17 cellular contexts compared by ENCODE assay signal in genomic region chr18:47881752-47882455, GRCh38. TPM values are rescaled to one million over a fixed set of nuclear protein-coding genes. Genes with fewer than 3 reads are reported as not detected.
DNase-seq lines count a peak whose midpoint lies in the region; ATAC-seq, FAIRE-seq and TF ChIP-seq lines count a peak whose summit lies in the region.
"Had no signal": no experiment of that assay in that cellular context is flagged by ENCODE, and none has a peak within 500 bp of the region (broad histone marks: within the 10 kb centered on the region; RNA-seq: fewer than 3 reads in every experiment).

No MANE protein-coding gene starts in this region.

- H3K9me3 ChIP-seq in astrocyte (ENCODE audit: insufficient read depth, low read depth, low read length): no peaks in the 10 kb centered on the region
- H3K9me3 ChIP-seq: Caco-2, testis had no signal

- H3K27ac ChIP-seq in astrocyte (ENCODE audit: low read depth, low read length): peak overlapping the region; percentile 62
- H3K27ac ChIP-seq: testis had no signal

- no peak for ATAC-seq in HG02970 (IDR thresholded peaks at IDR 0.05; ENCODE audit: low FRiP score, unreplicated experiment)
- ATAC-seq: natural killer cell had no signal

- no peaks in the 10 kb centered on the region for H3K27me3 Mint-ChIP-seq in astrocyte (ENCODE audit: low read depth, unreplicated experiment)
- H3K27me3 Mint-ChIP-seq: brain had no signal

- FAIRE-seq in astrocyte (lab: Jason Lieb, UNC) (peak; percentile 9), urothelium cell line (lab: Jason Lieb, UNC) (no peak)
- FAIRE-seq: endothelial cell of umbilical vein, small intestine had no signal

- H3K4me1 ChIP-seq in astrocyte (ENCODE audit: insufficient read depth, low read length): peaks cover 21% of the 10 kb centered on the region
- H3K4me1 ChIP-seq: Caco-2, testis had no signal

- H3K4me1 Mint-ChIP-seq in astrocyte (ENCODE audit: low read depth, unreplicated experiment): peaks cover 25% of the 10 kb centered on the region

- no peaks in the 10 kb centered on the region for H3K36me3 ChIP-seq in astrocyte (ENCODE audit: insufficient read depth, low read length)

- peak overlapping the region; percentile 51 for H3K9ac ChIP-seq in astrocyte (ENCODE audit: low read length)

- CTCF ChIA-PET in HEK293T (lab: Yijun Ruan, JAX): no interaction called here

- no peaks in the 10 kb centered on the region for H3K27me3 ChIP-seq in astrocyte (ENCODE audit: insufficient read depth, low read length)
- H3K27me3 ChIP-seq: testis had no signal

- no peak overlapping the region for H3K4me3 ChIP-seq in astrocyte (ENCODE audit: insufficient read depth, low read depth, low read length)
- H3K4me3 ChIP-seq: testis had no signal

- TF ChIP-seq CTCF in astrocyte (IDR thresholded peaks at IDR 0.05; ENCODE audit: insufficient read depth, low read depth, low read length): no peak

- H3K4me2 ChIP-seq in astrocyte (ENCODE audit: low read length): peak overlapping the region; percentile 67

- H3K9me3 Mint-ChIP-seq in astrocyte (ENCODE audit: unreplicated experiment): no peaks in the 10 kb centered on the region
- H3K9me3 Mint-ChIP-seq: brain, immature natural killer cell, natural killer cell had no signal

- POLR2A ChIA-PET in HEK293T (lab: Yijun Ruan, JAX): no interaction called here

- DNase-seq in HEK293T (ENCODE audit: extremely low spot score) (no peak), astrocyte (ENCODE audit: low read depth) (peak; percentile 68), glomerular visceral epithelial cell (ENCODE audit: extremely low spot score) (peak; percentile 75), urothelium cell line (ENCODE audit: low spot score) (peak; percentile 40), NCI-H146 treated with DMSO at 0.1 percent for 48 hours (lab: John Stamatoyannopoulos, UW; ENCODE audit: unreplicated experiment) (no peak), NCI-H1436 (lab: John Stamatoyannopoulos, UW) (no peak)
- DNase-seq: activated T-cell treated with anti-CD3 and anti-CD28 coated beads, Interleukin-2, amount 50 U/mL, for 48 hours; immature natural killer cell; Karpas-422; natural killer cell; NCI-H2107; small intestine; testis had no signal

- peaks cover 3% of the 10 kb centered on the region for H3K36me3 Mint-ChIP-seq in astrocyte (ENCODE audit: low read depth, unreplicated experiment)

- peaks cover 38% of the 10 kb centered on the region for H3K79me2 ChIP-seq in astrocyte (ENCODE audit: insufficient read depth, low read length)

- peak overlapping the region; percentile 47 for H3K27ac Mint-ChIP-seq in astrocyte (ENCODE audit: unreplicated experiment)
- H3K27ac Mint-ChIP-seq: brain had no signal

- H4K20me1 ChIP-seq in astrocyte (ENCODE audit: insufficient read depth, low read length): peaks cover 35% of the 10 kb centered on the region

- H3K4me3 Mint-ChIP-seq in astrocyte (ENCODE audit: unreplicated experiment): no peak overlapping the region
- H3K4me3 Mint-ChIP-seq: brain, immature natural killer cell, natural killer cell had no signal

- no peak overlapping the region for H2AFZ ChIP-seq in astrocyte (ENCODE audit: low read depth, low read length)

TF ChIP-seq in HEK293T, 16 proteins besides CTCF, POLR2A, EP300 and RAD21:
- TF ChIP-seq TARDBP (IDR thresholded peaks at IDR 0.05) (no peak), FOXA1 (IDR thresholded peaks at IDR 0.05) (no peak), SP1 (IDR thresholded peaks at IDR 0.05) (no peak), ZNF384 (IDR thresholded peaks at IDR 0.05) (0 out of 2 replicates have a peak, but pooled peaks have one; percentile 25), HDGF (IDR thresholded peaks at IDR 0.05; ENCODE audit: borderline replicate concordance) (no peak)
- TF ChIP-seq, protein P1, sequence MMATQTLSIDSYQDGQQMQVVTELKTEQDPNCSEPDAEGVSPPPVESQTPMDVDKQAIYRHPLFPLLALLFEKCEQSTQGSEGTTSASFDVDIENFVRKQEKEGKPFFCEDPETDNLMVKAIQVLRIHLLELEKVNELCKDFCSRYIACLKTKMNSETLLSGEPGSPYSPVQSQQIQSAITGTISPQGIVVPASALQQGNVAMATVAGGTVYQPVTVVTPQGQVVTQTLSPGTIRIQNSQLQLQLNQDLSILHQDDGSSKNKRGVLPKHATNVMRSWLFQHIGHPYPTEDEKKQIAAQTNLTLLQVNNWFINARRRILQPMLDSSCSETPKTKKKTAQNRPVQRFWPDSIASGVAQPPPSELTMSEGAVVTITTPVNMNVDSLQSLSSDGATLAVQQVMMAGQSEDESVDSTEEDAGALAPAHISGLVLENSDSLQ (IDR thresholded peaks at IDR 0.05): no peak

RNA-seq across cellular contexts. Expression of gene SMAD2, which starts 48.6 kb away (rescaled TPM):
- total RNA-seq in astrocyte: 120 and 144 TPM in 2 replicates

Comparison
In these comparisons a context has a peak if more than half of its experiments do, and no peak if none do; other contexts are left out.
1. DNase-seq: peak in astrocyte (single experiment), glomerular visceral epithelial cell (single experiment) and urothelium cell line (single experiment); none in HEK293T (single experiment), NCI-H146 treated with DMSO at 0.1 percent for 48 hours (single experiment) and NCI-H1436 (single experiment).